In genomic region chr1:231467986-231468385, GRCh38 we compare ENCODE assay signal across 24 cellular contexts.
"Had no signal": no experiment of that assay in that cellular context is flagged by ENCODE, and none has a peak within 500 bp of the region (broad histone marks: within the 10 kb centered on the region; RNA-seq: fewer than 3 reads in every experiment).

No MANE protein-coding gene starts in this region.

- H3K4me3 ChIP-seq: esophagus muscularis mucosa, gastroesophageal sphincter, heart left ventricle, hepatocyte, left lung, neural progenitor cell, prostate gland, right atrium auricular region, sigmoid colon, stomach, thoracic aorta, transverse colon, vagina had no signal

- H3K9ac ChIP-seq: neural progenitor cell had no signal

- H3K4me1 ChIP-seq: esophagus muscularis mucosa, foreskin keratinocyte, gastroesophageal sphincter, left lung, neural progenitor cell, prostate gland, right atrium auricular region, stomach, transverse colon, vagina had no signal

- DNase-seq: effector CD8-positive, alpha-beta T cell; endodermal cell; foreskin keratinocyte; heart left ventricle; kidney; left cardiac atrium; left lung; mesenchymal stem cell; midbrain; naive thymus-derived CD4-positive, alpha-beta T cell; sigmoid colon; stimulated activated CD4-positive, alpha-beta T cell treated with anti-CD3 and anti-CD28 coated beads, Interleukin-2, amount 100 ng/mL, for 24 hours; stimulated activated CD4-positive, alpha-beta T cell treated with anti-CD3 and anti-CD28 coated beads, Interleukin-4, amount 100 ng/mL, for 24 hours; stimulated activated naive CD4-positive, alpha-beta T cell treated with Interleukin-2 at 50 U/mL for 16 hours; stomach; transverse colon had no signal

- H3K36me3 ChIP-seq: esophagus muscularis mucosa, gastroesophageal sphincter, heart left ventricle, left lung, neural progenitor cell, prostate gland, right atrium auricular region, sigmoid colon, stomach, thoracic aorta, transverse colon, vagina had no signal

- H3K4me2 ChIP-seq: hepatocyte, neural progenitor cell had no signal

- H3K27me3 ChIP-seq: gastroesophageal sphincter, hepatocyte, neural progenitor cell, right atrium auricular region, sigmoid colon, vagina had no signal

- H3K9me3 ChIP-seq: esophagus muscularis mucosa, prostate gland, right atrium auricular region, sigmoid colon, thoracic aorta, vagina had no signal

- H3K27ac ChIP-seq: esophagus muscularis mucosa, foreskin keratinocyte, gastroesophageal sphincter, heart left ventricle, hepatocyte, left lung, neural progenitor cell, prostate gland, right atrium auricular region, sigmoid colon, stomach, thoracic aorta, transverse colon, vagina had no signal
